25 cellular contexts compared by ENCODE assay signal in the genomic region with DNA sequence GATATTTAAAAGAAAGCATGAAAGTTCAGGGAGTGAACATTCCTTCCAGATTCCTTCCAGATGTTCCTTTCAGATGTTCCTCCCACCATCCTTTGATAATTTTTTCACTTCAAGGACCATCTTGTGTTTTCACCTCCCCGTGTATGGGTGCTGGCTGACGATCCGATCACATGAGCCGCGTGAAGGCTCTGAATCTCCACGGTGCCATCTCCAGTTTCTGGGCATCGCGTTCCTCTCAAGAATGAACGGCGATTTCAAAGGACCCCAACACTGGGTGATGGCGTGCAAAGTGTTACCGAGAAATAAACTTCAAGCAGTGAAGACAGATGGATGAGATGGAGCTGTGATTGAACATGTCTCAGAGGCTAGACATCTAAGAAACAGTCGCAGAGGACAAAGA.
A peak's percentile ranks its signal among the peaks of the same experiment; 100 is the strongest.
DNase-seq lines count a peak whose midpoint lies in the region; ATAC-seq and TF ChIP-seq lines count a peak whose summit lies in the region.
"Had no signal": no experiment of that assay in that cellular context is flagged by ENCODE, and none has a peak within 500 bp of the region (broad histone marks: within the 10 kb centered on the region; RNA-seq: fewer than 3 reads in every experiment).

No MANE protein-coding gene starts in this region.

- H3K27me3 Mint-ChIP-seq in endodermal cell (ENCODE audit: insufficient read depth) (peaks cover 10% of the 10 kb centered on the region), endothelial cell (ENCODE audit: unreplicated experiment) (peaks cover 5% of the 10 kb centered on the region)

- no peak overlapping the region for H3K4me3 Mint-ChIP-seq in endodermal cell
- H3K4me3 Mint-ChIP-seq in endothelial cell (ENCODE audit: unreplicated experiment), result no peak overlapping the region
- H3K4me3 Mint-ChIP-seq: CD4-positive, alpha-beta T cell; GM23338; H9 had no signal

- TF ChIP-seq CTCF in endodermal cell (conservative IDR thresholded peaks at IDR 0.05) (no peak), sigmoid colon (IDR thresholded peaks at IDR 0.05) (no peak), GM10248 (IDR thresholded peaks at IDR 0.05; ENCODE audit: control extremely low read depth, extremely low read depth, low read depth, missing control alignments) (no peak), endothelial cell (IDR thresholded peaks at IDR 0.05; ENCODE audit: unreplicated experiment) (no peak)

- no peaks in the 10 kb centered on the region for H3K36me3 ChIP-seq in endodermal cell (ENCODE audit: control insufficient read depth, insufficient read depth, low read length)
- H3K36me3 ChIP-seq in sigmoid colon, result no peaks in the 10 kb centered on the region
- H3K36me3 ChIP-seq: BLaER1 had no signal

- DNase-seq in AG20443 (ENCODE audit: low spot score), result peak; percentile 44
- peak; percentile 16 for DNase-seq in endodermal cell
- peak; percentile 68 for DNase-seq in mesenteric fat pad (ENCODE audit: low spot score)
- DNase-seq in sigmoid colon, result peak; percentile 15
- DNase-seq in GM10248 (ENCODE audit: extremely low spot score), result no peak
- DNase-seq in endothelial cell (ENCODE audit: low spot score), result no peak
- DNase-seq: 8988T; ACHN; CD4-positive, alpha-beta T cell; H9; Karpas-422; NCI-H1092 treated with DMSO at 0.1 percent for 48 hours; NCI-H1436; NCI-H187; NCI-H2081 treated with DMSO at 0.1 percent for 48 hours; NCI-H2171; NCI-H226; NCI-H510A; NCI-H69; SHP77 had no signal

- H3K9me3 Mint-ChIP-seq in endodermal cell, result no peaks in the 10 kb centered on the region
- H3K9me3 Mint-ChIP-seq in endothelial cell (ENCODE audit: unreplicated experiment), result no peaks in the 10 kb centered on the region
- H3K9me3 Mint-ChIP-seq: CD4-positive, alpha-beta T cell; GM23338; H9 had no signal

- intact Hi-C loops in sigmoid colon (cut with DNase I), result no loop called here

- POLR2A ChIA-PET in GM10248 (lab: Yijun Ruan, JAX), result no interaction called here

- H3K27ac Mint-ChIP-seq in endodermal cell (no peak overlapping the region), endothelial cell (ENCODE audit: unreplicated experiment) (no peak overlapping the region)
- H3K27ac Mint-ChIP-seq: CD4-positive, alpha-beta T cell; GM23338; H9 had no signal

- no peak overlapping the region for H3K9ac ChIP-seq in endodermal cell (ENCODE audit: extremely low read depth, low read length, poor library complexity, severe bottlenecking)
- H3K9ac ChIP-seq: BLaER1 had no signal

- H3K27ac ChIP-seq in endodermal cell (ENCODE audit: low read depth, low read length) (no peak overlapping the region), sigmoid colon (no peak overlapping the region)
- H3K27ac ChIP-seq: BLaER1, RWPE1 had no signal

- WGBS in endodermal cell (ENCODE audit: insufficient coverage in 1 of 2, insufficient read length in 1 of 2), 2 experiments, result 92 to 98% methylated on average over 10 to 13 of the region's 13 CpGs
- 87 to 91% methylated on average over 13 of the region's 13 CpGs for WGBS in sigmoid colon, 2 donors

- TF ChIP-seq POLR2A in sigmoid colon (IDR thresholded peaks at IDR 0.05), result no peak

- H3K4me1 ChIP-seq in endodermal cell (ENCODE audit: control insufficient read depth, insufficient read depth, low read length), result peaks cover 3% of the 10 kb centered on the region
- H3K4me1 ChIP-seq in sigmoid colon, result no peaks in the 10 kb centered on the region

- CTCF ChIA-PET in GM10248 (lab: Yijun Ruan, JAX), result no interaction called here

- H3K9me3 ChIP-seq in endodermal cell (ENCODE audit: control insufficient read depth, low read length) (no peaks in the 10 kb centered on the region), sigmoid colon (no peaks in the 10 kb centered on the region)
- H3K9me3 ChIP-seq: BLaER1 had no signal

- H3K4me3 ChIP-seq in endodermal cell (ENCODE audit: low read length) (no peak overlapping the region), sigmoid colon (no peak overlapping the region)
- H3K4me3 ChIP-seq: BLaER1, GM23338 had no signal

- no peak for TF ChIP-seq EP300 in sigmoid colon (IDR thresholded peaks at IDR 0.05)

- H3K4me1 Mint-ChIP-seq in endodermal cell, result peaks cover 8% of the 10 kb centered on the region
- H3K4me1 Mint-ChIP-seq in endothelial cell (ENCODE audit: unreplicated experiment), result no peaks in the 10 kb centered on the region
- H3K4me1 Mint-ChIP-seq: GM23338 had no signal

- no peak for ATAC-seq in HG02763 (IDR thresholded peaks at IDR 0.05; ENCODE audit: unreplicated experiment)
- ATAC-seq: GM23338, HepG2 had no signal

- H3K27me3 ChIP-seq in endodermal cell (ENCODE audit: control insufficient read depth, insufficient read depth, low read length, poor library complexity, severe bottlenecking) (no peaks in the 10 kb centered on the region), sigmoid colon (no peaks in the 10 kb centered on the region)
- H3K27me3 ChIP-seq: BLaER1 had no signal

- H3K36me3 Mint-ChIP-seq in endodermal cell (ENCODE audit: low read depth) (no peaks in the 10 kb centered on the region), endothelial cell (ENCODE audit: low read depth, unreplicated experiment) (no peaks in the 10 kb centered on the region)

Comparison
In these comparisons a context has a peak if more than half of its experiments do, and no peak if none do; other contexts are left out.
1. DNase-seq: peak in AG20443 (single experiment), endodermal cell (single experiment), mesenteric fat pad (single experiment) and sigmoid colon (single experiment); none in GM10248 (single experiment) and endothelial cell (single experiment).